ENCODE assay signal across 20 cellular contexts in genomic region chr5:14225173-14225834, GRCh38.
A peak's percentile ranks its signal among the peaks of the same experiment; 100 is the strongest.
DNase-seq lines count a peak whose midpoint lies in the region; ATAC-seq lines count a peak whose summit lies in the region.
"Had no signal": no experiment of that assay in that cellular context is flagged by ENCODE, and none has a peak within 500 bp of the region (broad histone marks: within the 10 kb centered on the region; RNA-seq: fewer than 3 reads in every experiment).

No MANE protein-coding gene starts in this region.

- no peaks in the 10 kb centered on the region for H3K27me3 Mint-ChIP-seq in stimulated activated naive B cell treated with anti-CD40 and anti-IgM and Interleukin-4, amounts not matched to agents 10 μg/mL and 1 μg/mL and 100 μg/mL, for 72 hours

- peak; percentile 76 for DNase-seq in RPMI8226
- no peak for DNase-seq in stimulated activated naive B cell treated with anti-CD40 and anti-IgM and Interleukin-4, amounts not matched to agents 10 μg/mL and 1 μg/mL and 100 μg/mL, for 72 hours
- DNase-seq in NCI-H82 treated with DMSO at 0.1 percent for 48 hours (lab: John Stamatoyannopoulos, UW; ENCODE audit: unreplicated experiment) = no peak
- no peak for DNase-seq in NCI-H748 treated with DMSO at 0.1 percent for 48 hours (lab: John Stamatoyannopoulos, UW)
- DNase-seq in left colon = no peak
- DNase-seq: activated CD4-positive, alpha-beta T cell treated with anti-CD3 and anti-CD28 coated beads for 4 hours; activated CD8-positive, alpha-beta memory T cell treated with anti-CD3 and anti-CD28 coated beads, Interleukin-2, amount 50 U/mL, for 48 hours; DMS153; heart right ventricle; kidney; NCI-H1105 treated with DMSO at 0.1 percent for 48 hours; NK-92 treated with Interleukin-12 subunit alpha and Interleukin-12 subunit beta, amount 100 ng/mL, for 24 hours; nucleus accumbens; SHP77; sigmoid colon; stimulated activated CD8-positive, alpha-beta memory T cell treated with anti-CD3 and anti-CD28 coated beads, Interleukin-4, amount 100 ng/mL, for 48 hours had no signal

- intact Hi-C loops in left colon (cut with DNase I, micrococcal nuclease) = no loop called here

- H3K27ac Mint-ChIP-seq in stimulated activated naive B cell treated with anti-CD40 and anti-IgM and Interleukin-4, amounts not matched to agents 10 μg/mL and 1 μg/mL and 100 μg/mL, for 72 hours = no peak overlapping the region
- H3K27ac Mint-ChIP-seq: activated naive CD8-positive, alpha-beta T cell had no signal

- H3K36me3 Mint-ChIP-seq in stimulated activated naive B cell treated with anti-CD40 and anti-IgM and Interleukin-4, amounts not matched to agents 10 μg/mL and 1 μg/mL and 100 μg/mL, for 72 hours = peaks cover 3 to 16% of the 10 kb centered on the region in 2 donors
- H3K36me3 Mint-ChIP-seq: activated naive CD8-positive, alpha-beta T cell had no signal

- no peaks in the 10 kb centered on the region for H3K9me3 Mint-ChIP-seq in stimulated activated naive B cell treated with anti-CD40 and anti-IgM and Interleukin-4, amounts not matched to agents 10 μg/mL and 1 μg/mL and 100 μg/mL, for 72 hours

- H3K4me1 Mint-ChIP-seq in stimulated activated naive B cell treated with anti-CD40 and anti-IgM and Interleukin-4, amounts not matched to agents 10 μg/mL and 1 μg/mL and 100 μg/mL, for 72 hours = peaks cover 54 to 76% of the 10 kb centered on the region in 2 donors

- ATAC-seq in GM21390 (IDR thresholded peaks at IDR 0.05; ENCODE audit: unreplicated experiment) (peak; percentile 46), HG02885 (IDR thresholded peaks at IDR 0.05; ENCODE audit: poor library complexity, unreplicated experiment) (peak; percentile 45), left colon (no peak)
- peak; percentile 53 to 64 for ATAC-seq in stimulated activated naive B cell treated with anti-CD40 and anti-IgM and Interleukin-4, amounts not matched to agents 10 μg/mL and 1 μg/mL and 100 μg/mL, for 72 hours (replicated peaks)
- ATAC-seq: heart right ventricle, K562 had no signal

- no peak overlapping the region for H3K4me3 Mint-ChIP-seq in stimulated activated naive B cell treated with anti-CD40 and anti-IgM and Interleukin-4, amounts not matched to agents 10 μg/mL and 1 μg/mL and 100 μg/mL, for 72 hours
- H3K4me3 Mint-ChIP-seq: activated naive CD8-positive, alpha-beta T cell had no signal
